In genomic region chr4:88599298-88599697, GRCh38 we compare ENCODE assay signal across 12 cellular contexts. TPM values are rescaled to one million over a fixed set of nuclear protein-coding genes. Genes with fewer than 3 reads are reported as not detected.
DNase-seq lines count a peak whose midpoint lies in the region; ATAC-seq and TF ChIP-seq lines count a peak whose summit lies in the region.
"Had no signal": no experiment of that assay in that cellular context is flagged by ENCODE, and none has a peak within 500 bp of the region (broad histone marks: within the 10 kb centered on the region; RNA-seq: fewer than 3 reads in every experiment).

No MANE protein-coding gene starts in this region.

- H3K9me2 ChIP-seq in Karpas-422 (replicated peaks; ENCODE audit: insufficient read depth, low read length) = no peaks in the 10 kb centered on the region

- peaks cover 49% of the 10 kb centered on the region for H3K4me1 Mint-ChIP-seq in stimulated activated memory B cell treated with anti-CD40 and anti-IgM and Interleukin-4, amounts not matched to agents 10 μg/mL and 1 μg/mL and 100 μg/mL, for 72 hours

- H3K36me3 ChIP-seq in adrenal gland (replicated peaks in 1 of 2) (peaks cover 0 to 6% of the 10 kb centered on the region in 2 donors), heart right ventricle (peaks cover 0 to 37% (median 0%) of the 10 kb centered on the region in 9 donors), Karpas-422 (ENCODE audit: insufficient read depth, low read length) (no peaks in the 10 kb centered on the region)

- H3K9me3 ChIP-seq in adrenal gland (replicated peaks in 1 of 3) = no peaks in the 10 kb centered on the region
- no peaks in the 10 kb centered on the region for H3K9me3 ChIP-seq in heart right ventricle
- no peaks in the 10 kb centered on the region for H3K9me3 ChIP-seq in Karpas-422 (ENCODE audit: low read length)

- no peak overlapping the region for H2AFZ ChIP-seq in Karpas-422 (ENCODE audit: low read length)

- TF ChIP-seq CTCF in adrenal gland (IDR thresholded peaks at IDR 0.05) = no peak
- no peak for TF ChIP-seq CTCF in heart right ventricle (IDR thresholded peaks at IDR 0.05)

- DNase-seq in HT1080 (ENCODE audit: low read depth) = peak; percentile 52
- DNase-seq in adrenal gland = peak in 2 of 7 donors; percentile 36
- no peak for DNase-seq in heart right ventricle
- DNase-seq in stimulated activated CD4-positive, alpha-beta T cell treated with anti-CD3 and anti-CD28 coated beads, Interleukin-4, amount 100 ng/mL, for 24 hours = no peak
- DNase-seq in NCI-H526 (lab: John Stamatoyannopoulos, UW) = no peak
- DNase-seq in Karpas-422 = no peak
- DNase-seq: activated naive CD4-positive, alpha-beta T cell treated with anti-CD3 and anti-CD28 coated beads, Interleukin-2, amount 10 ng/mL, durations not matched to agents 7 days and 5 days; NCI-H2171; occipital lobe; stimulated activated CD8-positive, alpha-beta memory T cell treated with anti-CD3 and anti-CD28 coated beads, Interleukin-4, amount 100 ng/mL, for 48 hours; SW 1271 had no signal

- no peaks in the 10 kb centered on the region for H3K27me3 Mint-ChIP-seq in stimulated activated memory B cell treated with anti-CD40 and anti-IgM and Interleukin-4, amounts not matched to agents 10 μg/mL and 1 μg/mL and 100 μg/mL, for 72 hours
- H3K27me3 Mint-ChIP-seq: activated naive CD4-positive, alpha-beta T cell treated with anti-CD3 and anti-CD28 coated beads, Interleukin-2, amount 10 ng/mL, durations not matched to agents 7 days and 5 days had no signal

- H3K27ac ChIP-seq in adrenal gland = peak overlapping the region in 3 of 5 donors; percentile 53 to 74 (median 57)
- peak overlapping the region in 9 of 10 donors; percentile 13 to 70 (median 52) for H3K27ac ChIP-seq in heart right ventricle
- no peak overlapping the region for H3K27ac ChIP-seq in Karpas-422 (ENCODE audit: low read length)

- H3K9ac ChIP-seq in Karpas-422 (ENCODE audit: low read length) = no peak overlapping the region

- H3K27ac Mint-ChIP-seq in stimulated activated memory B cell treated with anti-CD40 and anti-IgM and Interleukin-4, amounts not matched to agents 10 μg/mL and 1 μg/mL and 100 μg/mL, for 72 hours = peak overlapping the region; percentile 36

- H3K4me3 ChIP-seq in adrenal gland (peak overlapping the region in 1 of 4 donors; percentile 35), heart right ventricle (peak overlapping the region in 1 of 10 donors; percentile 16), Karpas-422 (ENCODE audit: low read length) (no peak overlapping the region)

- no peak for TF ChIP-seq POLR2A in adrenal gland (IDR thresholded peaks at IDR 0.05)

- no peak overlapping the region for H3K4me2 ChIP-seq in Karpas-422 (ENCODE audit: low read depth, low read length, poor library complexity, severe bottlenecking)

- peaks cover 12 to 33% of the 10 kb centered on the region in 2 donors for H3K4me1 ChIP-seq in adrenal gland (replicated peaks in 1 of 2)
- H3K4me1 ChIP-seq in heart right ventricle = peaks cover 12 to 59% (median 46%) of the 10 kb centered on the region in 9 donors
- H3K4me1 ChIP-seq in Karpas-422 (ENCODE audit: low read length) = no peaks in the 10 kb centered on the region

- H3K27me3 ChIP-seq in adrenal gland (no peaks in the 10 kb centered on the region), heart right ventricle (no peaks in the 10 kb centered on the region), Karpas-422 (ENCODE audit: low read length) (no peaks in the 10 kb centered on the region)

- peaks cover 21% of the 10 kb centered on the region for H3K36me3 Mint-ChIP-seq in stimulated activated memory B cell treated with anti-CD40 and anti-IgM and Interleukin-4, amounts not matched to agents 10 μg/mL and 1 μg/mL and 100 μg/mL, for 72 hours

- no peaks in the 10 kb centered on the region for H4K20me1 ChIP-seq in Karpas-422 (ENCODE audit: insufficient read depth, low read depth, low read length)

- H3K79me2 ChIP-seq in Karpas-422 (ENCODE audit: low read length) = no peaks in the 10 kb centered on the region; the same call in 1 of the 2 replicates

- ATAC-seq in heart right ventricle = peak in 5 of 8 donors; percentile 40 to 74 (median 41)
- ATAC-seq in stimulated activated memory B cell treated with anti-CD40 and anti-IgM and Interleukin-4, amounts not matched to agents 10 μg/mL and 1 μg/mL and 100 μg/mL, for 72 hours = no peak

- intact Hi-C loops in adrenal gland (cut with DNase I) = loop anchor here in 1 of 2 donors (10.0 kb wide), 1 partner anchor 56 kb away; no protein-coding TSS in a partner anchor
- intact Hi-C loops in heart right ventricle (cut with DNase I) = loop anchor here in 2 of 10 donors (10.0 kb wide), 2 partner anchors 56 to 314 kb away; partner anchors contain the start of gene PPM1K (in 1 of the 2)

- no peak overlapping the region for H3K4me3 Mint-ChIP-seq in stimulated activated memory B cell treated with anti-CD40 and anti-IgM and Interleukin-4, amounts not matched to agents 10 μg/mL and 1 μg/mL and 100 μg/mL, for 72 hours
- H3K4me3 Mint-ChIP-seq: activated naive CD4-positive, alpha-beta T cell treated with anti-CD3 and anti-CD28 coated beads, Interleukin-2, amount 10 ng/mL, durations not matched to agents 7 days and 5 days had no signal

- H3K9me3 Mint-ChIP-seq in stimulated activated memory B cell treated with anti-CD40 and anti-IgM and Interleukin-4, amounts not matched to agents 10 μg/mL and 1 μg/mL and 100 μg/mL, for 72 hours = no peaks in the 10 kb centered on the region
- H3K9me3 Mint-ChIP-seq: activated naive CD4-positive, alpha-beta T cell treated with anti-CD3 and anti-CD28 coated beads, Interleukin-2, amount 10 ng/mL, durations not matched to agents 7 days and 5 days had no signal

- 42 to 51% (median 47%) methylated on average over 3 of the region's 3 CpGs for WGBS in adrenal gland, 4 donors
- WGBS in heart right ventricle, 2 donors = 51 to 60% methylated on average over 3 of the region's 3 CpGs

RNA-seq across cellular contexts. Expression of gene HERC3, which starts 7.0 kb away (rescaled TPM):
- total RNA-seq in HT1080 (2014; rRNA removed; shearing (Covaris generic)) = 4.6 and 10.3 TPM in 2 replicates
- 8.9 and 11.8 TPM in 2 replicates for polyA plus RNA-seq in HT1080 (2015; cell fraction: cytosol; rRNA removed)
- polyA plus RNA-seq in HT1080 (2015; cell fraction: nucleus; rRNA removed) = 22.2 and 28.7 TPM in 2 replicates
- total RNA-seq in adrenal gland (10 to 100 TPM; 19.4 to 40.1 (median 32.9) TPM), heart right ventricle (10 to 100 TPM; 40.6 to 62.6 (median 47.2) TPM)
- polyA plus RNA-seq in adrenal gland (10 to 100 TPM in 1 of 3 donors, 1 to 10 TPM in 2; 3.4 to 18.7 (median 5.4) TPM), heart right ventricle (10 to 100 TPM in 1 of 2 donors, 1 to 10 TPM in 1; 8.5 to 13.2 TPM)
- 8.5 and 12.9 TPM in 2 replicates for total RNA-seq in Karpas-422 (2014; rRNA removed; shearing (Covaris generic); ENCODE audit: low replicate concordance)
